Comparison of ENCODE assay signal across 8 cellular contexts in genomic region chr1:206544562-206545257, GRCh38. TPM values are rescaled to one million over a fixed set of nuclear protein-coding genes. Genes with fewer than 3 reads are reported as not detected.
DNase-seq lines count a peak whose midpoint lies in the region; ATAC-seq and TF ChIP-seq lines count a peak whose summit lies in the region.

No MANE protein-coding gene starts in this region.

- DNase-seq in DND-41 (peak; percentile 83), HT-29 (ENCODE audit: low spot score) (peak; percentile 87), activated T-cell treated with anti-CD3 and anti-CD28 coated beads for 48 hours (ENCODE audit: low read depth) (peak; percentile 77), esophagus squamous epithelium (lab: John Stamatoyannopoulos, UW) (no peak), superior temporal gyrus (ENCODE audit: extremely low spot score) (peak; percentile 82)

- ATAC-seq in DND-41 (ENCODE audit: insufficient read depth, low read depth): peak; percentile 91
- no peak for ATAC-seq in GM19397 (IDR thresholded peaks at IDR 0.05; ENCODE audit: unreplicated experiment)

- H2AFZ ChIP-seq in DND-41 (ENCODE audit: low read depth, low read length): 0 out of 2 replicates have a peak overlapping the region, but pooled peaks have one; percentile 42
- 0 out of 2 replicates have a peak overlapping the region, but pooled peaks have one; percentile 8 for H2AFZ ChIP-seq in OCI-LY3 (ENCODE audit: low read depth, low read length)
- H2AFZ ChIP-seq in neural cell (ENCODE audit: low read depth, low read length): no peak overlapping the region

- no peaks in the 10 kb centered on the region for H3K36me3 ChIP-seq in DND-41 (ENCODE audit: insufficient read depth, low read length)
- H3K36me3 ChIP-seq in OCI-LY3 (replicated peaks; ENCODE audit: low read depth, low read length): no peaks in the 10 kb centered on the region
- H3K36me3 ChIP-seq in esophagus squamous epithelium: peaks cover 0 to 23% (median 0%) of the 10 kb centered on the region in 3 donors
- no peaks in the 10 kb centered on the region for H3K36me3 ChIP-seq in neural cell (ENCODE audit: insufficient read depth, low read length)

- H3K9ac ChIP-seq in DND-41 (ENCODE audit: low read depth, low read length) (no peak overlapping the region), OCI-LY3 (ENCODE audit: low read length) (no peak overlapping the region), neural cell (ENCODE audit: low read length) (no peak overlapping the region)

- H3K27me3 ChIP-seq in DND-41 (ENCODE audit: insufficient read depth, low read length, poor library complexity) (no peaks in the 10 kb centered on the region), OCI-LY3 (ENCODE audit: low read depth, low read length) (no peaks in the 10 kb centered on the region), esophagus squamous epithelium (no peaks in the 10 kb centered on the region), neural cell (ENCODE audit: insufficient read depth, low read depth, low read length) (no peaks in the 10 kb centered on the region)

- intact Hi-C loops in esophagus squamous epithelium (cut with DNase I): loop anchor here (5.0 kb wide), 1 partner anchor 38 kb away; no protein-coding TSS in a partner anchor

- no peak overlapping the region for H3K4me2 ChIP-seq in DND-41 (ENCODE audit: insufficient read depth, low read length)
- H3K4me2 ChIP-seq in OCI-LY3 (ENCODE audit: low read length): peak overlapping the region; percentile 33; the same call in 1 of the 2 replicates
- H3K4me2 ChIP-seq in neural cell (ENCODE audit: low read length): no peak overlapping the region

- H3K9me3 ChIP-seq in DND-41 (ENCODE audit: insufficient read depth, low read length, severe bottlenecking) (no peaks in the 10 kb centered on the region), OCI-LY3 (ENCODE audit: insufficient read depth, low read length) (no peaks in the 10 kb centered on the region), esophagus squamous epithelium (no peaks in the 10 kb centered on the region), neural cell (ENCODE audit: low read length) (no peaks in the 10 kb centered on the region)

- no peaks in the 10 kb centered on the region for H3K9me2 ChIP-seq in neural cell (ENCODE audit: insufficient read depth, low read length)

- no peak overlapping the region for H3K4me3 ChIP-seq in DND-41 (ENCODE audit: low read depth in 1 of 2, low read length in 2 of 2)
- no peak overlapping the region for H3K4me3 ChIP-seq in OCI-LY3 (ENCODE audit: low read length)
- no peak overlapping the region for H3K4me3 ChIP-seq in esophagus squamous epithelium
- H3K4me3 ChIP-seq in neural cell (ENCODE audit: low read length): no peak overlapping the region

- WGBS in esophagus squamous epithelium, 2 donors: 16 to 23% methylated on average over 5 to 7 of the region's 9 CpGs

- no peaks in the 10 kb centered on the region for H3K79me2 ChIP-seq in DND-41 (ENCODE audit: insufficient read depth, low read length)
- H3K79me2 ChIP-seq in OCI-LY3 (ENCODE audit: low read length): no peaks in the 10 kb centered on the region
- H3K79me2 ChIP-seq in neural cell (replicated peaks; ENCODE audit: insufficient read depth, low read length): no peaks in the 10 kb centered on the region

- TF ChIP-seq RAD21 in neural cell (conservative IDR thresholded peaks at IDR 0.05): peak; percentile 72

- no peak overlapping the region for H3K27ac ChIP-seq in DND-41 (ENCODE audit: low read length)
- H3K27ac ChIP-seq in OCI-LY3 (ENCODE audit: low read length): no peak overlapping the region
- no peak overlapping the region for H3K27ac ChIP-seq in esophagus squamous epithelium
- H3K27ac ChIP-seq in neural cell (ENCODE audit: low read length): no peak overlapping the region

- TF ChIP-seq CTCF in DND-41 (IDR thresholded peaks at IDR 0.05; ENCODE audit: borderline replicate concordance, extremely low read depth, low read length, poor library complexity, severe bottlenecking): peak; percentile 97
- peak; percentile 97 for TF ChIP-seq CTCF in OCI-LY3 (IDR thresholded peaks at IDR 0.05; ENCODE audit: low read depth, low read length)
- peak; percentile 68 to 86 (median 73) for TF ChIP-seq CTCF in esophagus squamous epithelium (IDR thresholded peaks at IDR 0.05)
- TF ChIP-seq CTCF in neural cell (IDR thresholded peaks at IDR 0.05; ENCODE audit: poor library complexity, severe bottlenecking): peak; percentile 79

- H4K20me1 ChIP-seq in DND-41 (ENCODE audit: insufficient read depth, low read length) (no peaks in the 10 kb centered on the region), OCI-LY3 (ENCODE audit: insufficient read depth, low read length) (no peaks in the 10 kb centered on the region), neural cell (ENCODE audit: insufficient read depth) (no peaks in the 10 kb centered on the region)

- H3K4me1 ChIP-seq in DND-41 (ENCODE audit: insufficient read depth, low read length): peaks cover 6% of the 10 kb centered on the region
- peaks cover 5% of the 10 kb centered on the region for H3K4me1 ChIP-seq in OCI-LY3 (ENCODE audit: low read length)
- peaks cover 9 to 39% (median 15%) of the 10 kb centered on the region in 3 donors for H3K4me1 ChIP-seq in esophagus squamous epithelium

- H3F3A ChIP-seq in neural cell (ENCODE audit: insufficient read depth, low read length, poor library complexity, severe bottlenecking): no peaks in the 10 kb centered on the region

- no peak for TF ChIP-seq EP300 in neural cell (conservative IDR thresholded peaks at IDR 0.05; ENCODE audit: poor library complexity, severe bottlenecking)

- no peak for TF ChIP-seq POLR2A in esophagus squamous epithelium (IDR thresholded peaks at IDR 0.05)

TF ChIP-seq in neural cell, 6 proteins besides CTCF, POLR2A, EP300 and RAD21:
- TF ChIP-seq POLR2AphosphoS5 (IDR thresholded peaks at IDR 0.05) (no peak), EZH2 (IDR thresholded peaks at IDR 0.05; ENCODE audit: borderline replicate concordance, insufficient read depth, low read length, poor library complexity, severe bottlenecking) (no peak), REST (IDR thresholded peaks at IDR 0.05; ENCODE audit: borderline replicate concordance) (no peak), SMC3 (conservative IDR thresholded peaks at IDR 0.05; ENCODE audit: poor library complexity) (peak; percentile 80), TAF1 (IDR thresholded peaks at IDR 0.05; ENCODE audit: low read depth) (no peak), MXI1 (conservative IDR thresholded peaks at IDR 0.05; ENCODE audit: poor library complexity, severe bottlenecking) (peak; percentile 24)
TF ChIP-seq in neural cell: peak in this region for 2.

RNA-seq across cellular contexts. Expression of gene RASSF5, which starts 37.4 kb away (rescaled TPM):
- 7.9 and 8.8 TPM in 2 replicates for total RNA-seq in HT-29 (2014; rRNA removed; shearing (Covaris generic))
- total RNA-seq in esophagus squamous epithelium: 10 to 100 TPM; 29.2 to 85.3 (median 35.1) TPM
- 3.2 and 4.0 TPM in 2 replicates for polyA plus RNA-seq in neural cell
- 6.5 and 8.5 TPM in 2 replicates for polyA minus RNA-seq in neural cell
